Comparison of ENCODE assay signal across 16 cellular contexts in genomic region chrX:136021160-136021559, GRCh38. TPM values are rescaled to one million over a fixed set of nuclear protein-coding genes. Genes with fewer than 3 reads are reported as not detected.
DNase-seq lines count a peak whose midpoint lies in the region; ATAC-seq, FAIRE-seq and TF ChIP-seq lines count a peak whose summit lies in the region.
"Had no signal": no experiment of that assay in that cellular context is flagged by ENCODE, and none has a peak within 500 bp of the region (broad histone marks: within the 10 kb centered on the region; RNA-seq: fewer than 3 reads in every experiment).

No MANE protein-coding gene starts in this region.

- intact Hi-C loops in GM12878 (cut with micrococcal nuclease; ENCODE audit: unreplicated experiment), result loop anchor here (2.0 to 10.0 kb wide), 2 partner anchors 36 to 554 kb away; partner anchors contain the start of gene SLC9A6

- CTCF ChIA-PET in GM12878 (lab: Yijun Ruan, JAX), result interaction anchor here (0.5 kb wide), 1 partner anchor 924 kb away, joined by 3 read pairs; no protein-coding TSS in a partner anchor

- H3K79me2 ChIP-seq in GM12878 (ENCODE audit: control insufficient read depth, insufficient read depth, low read length), result no peaks in the 10 kb centered on the region

- H3K27ac ChIP-seq in GM12878 (ENCODE audit: control insufficient read depth, insufficient read depth), result no peak overlapping the region; the same call in 1 of the 2 replicates
- H3K27ac ChIP-seq: adrenal gland, dorsolateral prefrontal cortex, thoracic aorta had no signal

- ATAC-seq in GM18868 (IDR thresholded peaks at IDR 0.05; ENCODE audit: unreplicated experiment) (peak; percentile 76), GM21529 (IDR thresholded peaks at IDR 0.05; ENCODE audit: unreplicated experiment) (peak; percentile 75), HG03064 (IDR thresholded peaks at IDR 0.05; ENCODE audit: low read depth, unreplicated experiment) (peak; percentile 63), GM12878 (peak; percentile 90)
- ATAC-seq: GM23338, right cardiac atrium had no signal

- H3K9ac ChIP-seq in GM12878 (ENCODE audit: control insufficient read depth, insufficient read depth, low read length), result no peak overlapping the region

- no peaks in the 10 kb centered on the region for H3K27me3 ChIP-seq in GM12878 (replicated peaks in 1 of 2; ENCODE audit: control insufficient read depth in 2 of 2, insufficient read depth in 2 of 2, low read length in 1 of 2)
- no peaks in the 10 kb centered on the region for H3K27me3 ChIP-seq in MG63
- H3K27me3 ChIP-seq: adrenal gland had no signal

- peak; percentile 35 for FAIRE-seq in GM12878 (lab: Jason Lieb, UNC)

- H3K4me1 ChIP-seq in GM12878 (ENCODE audit: control insufficient read depth, insufficient read depth, low read length), result no peaks in the 10 kb centered on the region; the same call in 1 of the 2 replicates
- H3K4me1 ChIP-seq: adrenal gland had no signal

- no peak for TF ChIP-seq POLR2A in GM12878 (IDR thresholded peaks at IDR 0.05; ENCODE audit: low read depth, low read length)

- H3K9me3 ChIP-seq in GM12878 (replicated peaks; ENCODE audit: control insufficient read depth, insufficient read depth, low read length) (no peaks in the 10 kb centered on the region), MG63 (no peaks in the 10 kb centered on the region)
- H3K9me3 ChIP-seq: adrenal gland, thoracic aorta had no signal

- no TSS peak for BruUV-seq in GM12878 (replicated peaks; lab: Mats Ljungman, UMichigan)

- peak; percentile 35 for DNase-seq in GM12878 (ENCODE audit: low read depth, low spot score)
- no peak for DNase-seq in MG63
- no peak for DNase-seq in stimulated activated CD8-positive, alpha-beta memory T cell treated with anti-CD3 and anti-CD28 coated beads, Interleukin-4, amount 100 ng/mL, for 48 hours
- DNase-seq in islet precursor cell, result no peak
- DNase-seq: adrenal gland, dorsolateral prefrontal cortex, foreskin melanocyte, NCI-H1092, NCI-H510A, right cardiac atrium, T1000 had no signal

- SMC1A ChIA-PET in GM12878 (lab: Charles Lee; ENCODE audit: uncharacterized antibody, unreplicated experiment), result no interaction called here

- TF ChIP-seq EP300 in GM12878 (IDR thresholded peaks at IDR 0.05; ENCODE audit: borderline replicate concordance in 1 of 2, control insufficient read depth in 1 of 2, low read depth in 2 of 2, low read length in 2 of 2), result no peak

- no peak for TF ChIP-seq RAD21 in GM12878 (IDR thresholded peaks at IDR 0.05; ENCODE audit: insufficient read depth, low read depth, low read length)

- H3K36me3 ChIP-seq in GM12878 (ENCODE audit: control insufficient read depth in 2 of 2, insufficient read depth in 2 of 2, low read length in 1 of 2) (no peaks in the 10 kb centered on the region), MG63 (no peaks in the 10 kb centered on the region)
- H3K36me3 ChIP-seq: adrenal gland, thoracic aorta had no signal

- H3K4me3 ChIP-seq in GM12878, result no peak overlapping the region
- H3K4me3 ChIP-seq in MG63, result no peak overlapping the region
- H3K4me3 ChIP-seq: adrenal gland, dorsolateral prefrontal cortex, GM23338, thoracic aorta had no signal

- no peak overlapping the region for H2AFZ ChIP-seq in GM12878 (ENCODE audit: control insufficient read depth, low read depth, low read length)
- H2AFZ ChIP-seq: GM23338 had no signal

- in situ Hi-C loops in GM12878 (cut with MboI), result no loop called here

- 85% methylated on average over 1 of the region's 1 CpG for WGBS in GM12878 (ENCODE audit: insufficient coverage, insufficient replicate concordance, low lambda C conversion rate, missing lambda C conversion rate)

- no peak for TF ChIP-seq CTCF in GM12878 (IDR thresholded peaks at IDR 0.05 in 2 of 3, conservative IDR thresholded peaks at IDR 0.05 in 1 of 3; ENCODE audit: control insufficient read depth in 2 of 3, extremely low read depth in 1 of 3, insufficient read depth in 1 of 3, low read depth in 3 of 3, low read length in 3 of 3)

- H4K20me1 ChIP-seq in GM12878 (ENCODE audit: control insufficient read depth, insufficient read depth), result no peaks in the 10 kb centered on the region

- H3K4me2 ChIP-seq in GM12878 (ENCODE audit: control insufficient read depth, insufficient read depth), result no peak overlapping the region
- H3K4me2 ChIP-seq: GM23338 had no signal

- POLR2A ChIA-PET in GM12878 (lab: Charles Lee), result no interaction called here

- RAD21 ChIA-PET in GM12878 (lab: Charles Lee; ENCODE audit: unreplicated experiment), result interaction anchor here (0.5 to 0.9 kb wide), 2 partner anchors 42 to 141 kb away, joined by 3 read pairs; no protein-coding TSS in a partner anchor

TF ChIP-seq in GM12878, 131 proteins besides CTCF, POLR2A, EP300 and RAD21:
- TF ChIP-seq MTA2 (IDR thresholded peaks at IDR 0.05; ENCODE audit: low read depth), result peak; percentile 69
- TF ChIP-seq CBX5 (IDR thresholded peaks at IDR 0.05; ENCODE audit: low read depth), result no peak
- TF ChIP-seq MEF2B (IDR thresholded peaks at IDR 0.05; ENCODE audit: partially characterized antibody, poor library complexity, severe bottlenecking), result peak; percentile 83
- peak; percentile 38; the same call in 1 of the 2 replicates for TF ChIP-seq JUNB (IDR thresholded peaks at IDR 0.05)
- TF ChIP-seq BCL11A (IDR thresholded peaks at IDR 0.05; ENCODE audit: low read depth, low read length), result 0 out of 2 replicates have a peak, but pooled peaks have one; percentile 36
- TF ChIP-seq RUNX3 (IDR thresholded peaks at IDR 0.05; ENCODE audit: low read length), result peak; percentile 9; the same call in 1 of the 2 replicates
- no peak; a peak in 1 of 4 replicates for TF ChIP-seq ETV6 (conservative IDR thresholded peaks at IDR 0.05 in 1 of 2, IDR thresholded peaks at IDR 0.05 in 1 of 2; ENCODE audit: borderline replicate concordance in 1 of 2, low read depth in 1 of 2)
- no peak for TF ChIP-seq CREM (IDR thresholded peaks at IDR 0.05; ENCODE audit: low read depth)
- TF ChIP-seq IKZF2 (IDR thresholded peaks at IDR 0.05), result peak in 1 of 2 experiments; percentile 10; a peak in 1 of 4 replicates
- TF ChIP-seq CREB1 (IDR thresholded peaks at IDR 0.05; ENCODE audit: low read depth), result no peak
TF ChIP-seq in GM12878: peak in this region for 6.

RNA-seq across cellular contexts. Expression of gene SLC9A6, which starts 35.9 kb away (rescaled TPM):
- total RNA-seq in GM12878 (2013; cell fraction: nucleolus; rRNA removed), result 21.5 and 22.4 TPM in 2 replicates
- total RNA-seq in GM12878 (2014; rRNA removed) (10.7 and 13.7 TPM in 2 replicates), GM12878 (2014; rRNA removed; fragmentation: Illumina TruSeq; extraction: Trizol) (11.6 and 12.2 TPM in 2 replicates), GM12878 (2021) (12.6 and 14.4 TPM in 2 replicates)
- polyA plus RNA-seq in GM12878 (2011; ENCODE audit: low read depth), result 4.0 TPM
- polyA plus RNA-seq in GM12878 (2011; rRNA removed) (10.2 and 12.3 TPM in 2 replicates), GM12878 (2014; fragmentation: Illumina TruSeq; extraction: Trizol) (10.6 and 13.8 TPM in 2 replicates), GM12878 (2014; fragmentation: Nextera tagmentation; extraction: Ambion mirVana) (1 to 10 TPM; 4.5 TPM), GM12878 (2014; rRNA removed) (8.0 and 8.2 TPM in 2 replicates), GM12878 (2016; fragmentation: Nextera tagmentation; extraction: Ambion mirVana) (10 to 100 TPM; 12.9 to 14.6 TPM)
- 6.4 and 7.0 TPM in 2 replicates for polyA plus RNA-seq in GM12878 (2011; cell fraction: cytosol; rRNA removed)
- polyA plus RNA-seq in GM12878 (2011; cell fraction: nucleus; rRNA removed), result 6.1 and 6.3 TPM in 2 replicates
- polyA plus RNA-seq in GM12878 (2012), result 3.9 and 5.4 TPM in 2 replicates
- 19.5 and 19.6 TPM in 2 replicates for polyA minus RNA-seq in GM12878 (2011; rRNA and poly(A)+ RNA removed)
- 3.5 and 9.3 TPM in 2 replicates for polyA minus RNA-seq in GM12878 (2011; cell fraction: cytosol; rRNA and poly(A)+ RNA removed)
- polyA minus RNA-seq in GM12878 (2011; cell fraction: nucleus; rRNA and poly(A)+ RNA removed), result 4.1 and 6.0 TPM in 2 replicates
- total RNA-seq in MG63 (2014; rRNA removed; shearing (Covaris generic); ENCODE audit: low replicate concordance), result 10.0 and 14.8 TPM in 2 replicates

RNA-seq across cellular contexts. Expression of gene MMGT1, which starts 47.4 kb away (rescaled TPM):
- 13.6 and 13.9 TPM in 2 replicates for total RNA-seq in GM12878 (2013; cell fraction: nucleolus; rRNA removed)
- total RNA-seq in GM12878 (2014; rRNA removed) (8.8 and 10.9 TPM in 2 replicates), GM12878 (2014; rRNA removed; fragmentation: Illumina TruSeq; extraction: Trizol) (13.9 and 14.0 TPM in 2 replicates), GM12878 (2021) (15.9 and 16.6 TPM in 2 replicates)
- polyA plus RNA-seq in GM12878 (2011; ENCODE audit: low read depth), result 5.8 TPM
- polyA plus RNA-seq in GM12878 (2011; rRNA removed) (14.2 and 21.7 TPM in 2 replicates), GM12878 (2014; fragmentation: Illumina TruSeq; extraction: Trizol) (13.3 and 16.9 TPM in 2 replicates), GM12878 (2014; fragmentation: Nextera tagmentation; extraction: Ambion mirVana) (1 to 10 TPM; 9.3 to 9.5 TPM), GM12878 (2014; rRNA removed) (7.9 and 9.3 TPM in 2 replicates), GM12878 (2016; fragmentation: Nextera tagmentation; extraction: Ambion mirVana) (10 to 100 TPM; 16.8 to 19.2 TPM)
- 6.8 and 9.0 TPM in 2 replicates for polyA plus RNA-seq in GM12878 (2011; cell fraction: cytosol; rRNA removed)
- 3.5 and 3.7 TPM in 2 replicates for polyA plus RNA-seq in GM12878 (2011; cell fraction: nucleus; rRNA removed)
- polyA plus RNA-seq in GM12878 (2012), result 8.7 and 10.6 TPM in 2 replicates
- 16.0 and 17.4 TPM in 2 replicates for polyA minus RNA-seq in GM12878 (2011; rRNA and poly(A)+ RNA removed)
- polyA minus RNA-seq in GM12878 (2011; cell fraction: cytosol; rRNA and poly(A)+ RNA removed), result 6.4 and 8.9 TPM in 2 replicates
- polyA minus RNA-seq in GM12878 (2011; cell fraction: nucleus; rRNA and poly(A)+ RNA removed), result 4.5 and 6.9 TPM in 2 replicates
- 19.6 and 26.1 TPM in 2 replicates for total RNA-seq in MG63 (2014; rRNA removed; shearing (Covaris generic); ENCODE audit: low replicate concordance)
